Comparison of ENCODE assay signal across 1 cellular context in the genomic region with DNA sequence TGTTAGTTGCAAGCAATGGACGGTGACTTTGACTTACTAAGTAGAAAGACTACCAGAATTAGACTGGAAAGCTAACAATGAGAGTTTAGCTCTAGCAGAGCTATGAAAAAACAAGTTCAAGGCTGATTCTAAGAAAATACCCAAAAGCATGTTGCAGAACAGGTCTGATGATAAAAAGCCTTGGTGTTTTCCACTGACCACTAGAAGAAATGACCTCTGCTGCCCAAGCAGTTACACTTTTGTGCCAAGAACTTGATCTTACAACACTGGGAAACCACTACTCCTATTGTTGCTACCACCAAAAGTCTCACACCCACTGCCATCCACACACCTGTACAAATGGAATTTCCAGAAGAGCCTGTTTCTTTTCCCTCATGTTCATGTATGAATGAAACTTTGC.
TF ChIP-seq lines count a peak whose summit lies in the region.

No MANE protein-coding gene starts in this region.

TF ChIP-seq in K562, 482 proteins besides CTCF, POLR2A, EP300 and RAD21:
- TF ChIP-seq, protein P1, sequence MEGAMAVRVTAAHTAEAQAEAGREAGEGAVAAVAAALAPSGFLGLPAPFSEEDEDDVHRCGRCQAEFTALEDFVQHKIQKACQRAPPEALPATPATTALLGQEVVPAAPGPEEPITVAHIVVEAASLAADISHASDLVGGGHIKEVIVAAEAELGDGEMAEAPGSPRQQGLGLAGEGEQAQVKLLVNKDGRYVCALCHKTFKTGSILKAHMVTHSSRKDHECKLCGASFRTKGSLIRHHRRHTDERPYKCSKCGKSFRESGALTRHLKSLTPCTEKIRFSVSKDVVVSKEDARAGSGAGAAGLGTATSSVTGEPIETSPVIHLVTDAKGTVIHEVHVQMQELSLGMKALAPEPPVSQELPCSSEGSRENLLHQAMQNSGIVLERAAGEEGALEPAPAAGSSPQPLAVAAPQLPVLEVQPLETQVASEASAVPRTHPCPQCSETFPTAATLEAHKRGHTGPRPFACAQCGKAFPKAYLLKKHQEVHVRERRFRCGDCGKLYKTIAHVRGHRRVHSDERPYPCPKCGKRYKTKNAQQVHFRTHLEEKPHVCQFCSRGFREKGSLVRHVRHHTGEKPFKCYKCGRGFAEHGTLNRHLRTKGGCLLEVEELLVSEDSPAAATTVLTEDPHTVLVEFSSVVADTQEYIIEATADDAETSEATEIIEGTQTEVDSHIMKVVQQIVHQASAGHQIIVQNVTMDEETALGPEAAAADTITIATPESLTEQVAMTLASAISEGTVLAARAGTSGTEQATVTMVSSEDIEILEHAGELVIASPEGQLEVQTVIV (CRISPR knock-in tag; IDR thresholded peaks at IDR 0.05; ENCODE audit: borderline replicate concordance): no peak
- no peak for TF ChIP-seq ZNF766 (CRISPR knock-in tag; conservative IDR thresholded peaks at IDR 0.05)
- TF ChIP-seq SREBF1 (IDR thresholded peaks at IDR 0.05; ENCODE audit: borderline replicate concordance, low read depth, low read length): no peak
- no peak for TF ChIP-seq PRPF4 (IDR thresholded peaks at IDR 0.05; ENCODE audit: insufficient read depth, low read depth, low read length, poor library complexity, severe bottlenecking)
- TF ChIP-seq, protein P2, sequence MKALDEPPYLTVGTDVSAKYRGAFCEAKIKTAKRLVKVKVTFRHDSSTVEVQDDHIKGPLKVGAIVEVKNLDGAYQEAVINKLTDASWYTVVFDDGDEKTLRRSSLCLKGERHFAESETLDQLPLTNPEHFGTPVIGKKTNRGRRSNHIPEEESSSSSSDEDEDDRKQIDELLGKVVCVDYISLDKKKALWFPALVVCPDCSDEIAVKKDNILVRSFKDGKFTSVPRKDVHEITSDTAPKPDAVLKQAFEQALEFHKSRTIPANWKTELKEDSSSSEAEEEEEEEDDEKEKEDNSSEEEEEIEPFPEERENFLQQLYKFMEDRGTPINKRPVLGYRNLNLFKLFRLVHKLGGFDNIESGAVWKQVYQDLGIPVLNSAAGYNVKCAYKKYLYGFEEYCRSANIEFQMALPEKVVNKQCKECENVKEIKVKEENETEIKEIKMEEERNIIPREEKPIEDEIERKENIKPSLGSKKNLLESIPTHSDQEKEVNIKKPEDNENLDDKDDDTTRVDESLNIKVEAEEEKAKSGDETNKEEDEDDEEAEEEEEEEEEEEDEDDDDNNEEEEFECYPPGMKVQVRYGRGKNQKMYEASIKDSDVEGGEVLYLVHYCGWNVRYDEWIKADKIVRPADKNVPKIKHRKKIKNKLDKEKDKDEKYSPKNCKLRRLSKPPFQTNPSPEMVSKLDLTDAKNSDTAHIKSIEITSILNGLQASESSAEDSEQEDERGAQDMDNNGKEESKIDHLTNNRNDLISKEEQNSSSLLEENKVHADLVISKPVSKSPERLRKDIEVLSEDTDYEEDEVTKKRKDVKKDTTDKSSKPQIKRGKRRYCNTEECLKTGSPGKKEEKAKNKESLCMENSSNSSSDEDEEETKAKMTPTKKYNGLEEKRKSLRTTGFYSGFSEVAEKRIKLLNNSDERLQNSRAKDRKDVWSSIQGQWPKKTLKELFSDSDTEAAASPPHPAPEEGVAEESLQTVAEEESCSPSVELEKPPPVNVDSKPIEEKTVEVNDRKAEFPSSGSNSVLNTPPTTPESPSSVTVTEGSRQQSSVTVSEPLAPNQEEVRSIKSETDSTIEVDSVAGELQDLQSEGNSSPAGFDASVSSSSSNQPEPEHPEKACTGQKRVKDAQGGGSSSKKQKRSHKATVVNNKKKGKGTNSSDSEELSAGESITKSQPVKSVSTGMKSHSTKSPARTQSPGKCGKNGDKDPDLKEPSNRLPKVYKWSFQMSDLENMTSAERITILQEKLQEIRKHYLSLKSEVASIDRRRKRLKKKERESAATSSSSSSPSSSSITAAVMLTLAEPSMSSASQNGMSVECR (CRISPR knock-in tag; IDR thresholded peaks at IDR 0.05): no peak
- no peak for TF ChIP-seq ATF1 (CRISPR knock-in tag; IDR thresholded peaks at IDR 0.05)
- TF ChIP-seq ATF1 (tag; IDR thresholded peaks at IDR 0.05): no peak
- no peak for TF ChIP-seq RBM39 (optimal IDR thresholded peaks at IDR 0.05; ENCODE audit: low read depth, low read length)
- TF ChIP-seq FOXA3 (CRISPR knock-in tag; conservative IDR thresholded peaks at IDR 0.05 in 1 of 2, IDR thresholded peaks at IDR 0.05 in 1 of 2): no peak
- TF ChIP-seq NR3C1 (CRISPR knock-in tag; IDR thresholded peaks at IDR 0.05): no peak
- no peak for TF ChIP-seq POLR2B (IDR thresholded peaks at IDR 0.05; ENCODE audit: low read depth, partially characterized antibody)
